Comparison of ENCODE assay signal across 31 cellular contexts in genomic region chr1:53079251-53079650, GRCh38. TPM values are rescaled to one million over a fixed set of nuclear protein-coding genes. Genes with fewer than 3 reads are reported as not detected.
"Had no signal": no experiment of that assay in that cellular context is flagged by ENCODE, and none has a peak within 500 bp of the region (broad histone marks: within the 10 kb centered on the region; RNA-seq: fewer than 3 reads in every experiment).

No MANE protein-coding gene starts in this region.

- H3K4me1 Mint-ChIP-seq: activated B cell treated with CpG ODN at 0.5 μM for 24 hours; activated CD8-positive, alpha-beta memory T cell treated with anti-CD3 and anti-CD28 coated beads, Interleukin-2, amount 10 ng/mL, durations not matched to agents 7 days and 5 days; stimulated activated naive CD8-positive, alpha-beta T cell treated with anti-CD3 and anti-CD28 coated beads, Interleukin-15, amount 100 ng/mL, for 72 hours had no signal

- H3K4me3 ChIP-seq: body of pancreas, coronary artery, dorsolateral prefrontal cortex, gastrocnemius medialis, skin epidermis, vagina had no signal

- H3K27ac Mint-ChIP-seq: activated B cell treated with CpG ODN at 0.5 μM for 24 hours; activated CD8-positive, alpha-beta memory T cell treated with anti-CD3 and anti-CD28 coated beads, Interleukin-2, amount 10 ng/mL, durations not matched to agents 7 days and 5 days; activated CD8-positive, alpha-beta T cell treated with anti-CD3 and anti-CD28 coated beads for 36 hours; activated naive CD8-positive, alpha-beta T cell; activated T-cell treated with anti-CD3 and anti-CD28 coated beads, Interleukin-2, amount 50 U/mL, for 72 hours; stimulated activated effector memory CD8-positive, alpha-beta T cell treated with anti-CD3 and anti-CD28 coated beads, Interleukin-12 subunit alpha, Interleukin-12 subunit beta, amount 100 ng/mL, for 72 hours; T-cell; T-helper 2 cell treated with Interferon-gamma antibody and Interleukin-4, amounts not matched to agents 5 μg/mL and 100 μg/mL, for 36 hours; type B pancreatic cell had no signal

- H2AFZ ChIP-seq: parathyroid adenoma had no signal

- H3K27me3 ChIP-seq: body of pancreas, dorsolateral prefrontal cortex, gastrocnemius medialis, vagina had no signal

- ATAC-seq: activated CD8-positive, alpha-beta memory T cell treated with anti-CD3 and anti-CD28 coated beads, Interleukin-2, amount 10 ng/mL, durations not matched to agents 7 days and 5 days; activated CD8-positive, alpha-beta T cell treated with anti-CD3 and anti-CD28 coated beads for 36 hours; activated T-cell treated with anti-CD3 and anti-CD28 coated beads, Interleukin-2, amount 50 U/mL, for 72 hours; body of pancreas; gastrocnemius medialis; naive thymus-derived CD8-positive, alpha-beta T cell; sciatic nerve; stimulated activated effector memory CD8-positive, alpha-beta T cell treated with anti-CD3 and anti-CD28 coated beads, Interleukin-12 subunit alpha, Interleukin-12 subunit beta, amount 100 ng/mL, for 72 hours; T-cell had no signal

- H3K4me1 ChIP-seq: body of pancreas, gastrocnemius medialis, parathyroid adenoma, vagina had no signal

- H3K9ac ChIP-seq: parathyroid adenoma had no signal

- DNase-seq: activated B cell treated with CpG ODN at 0.5 μM for 24 hours; activated CD4-positive, alpha-beta T cell treated with anti-CD3 and anti-CD28 coated beads, Interleukin-2, amount 50 U/mL, for 1 hour; activated CD8-positive, alpha-beta memory T cell treated with anti-CD3 and anti-CD28 coated beads, Interleukin-2, amount 10 ng/mL, durations not matched to agents 7 days and 5 days; activated CD8-positive, alpha-beta T cell treated with anti-CD3 and anti-CD28 coated beads for 36 hours; activated naive CD4-positive, alpha-beta T cell treated with Interleukin-2 at 50 U/mL for 16 hours; activated T-cell treated with anti-CD3 and anti-CD28 coated beads, Interleukin-2, amount 50 U/mL, for 72 hours; anterior cingulate cortex; body of pancreas; cerebellar nuclear complex; effector memory CD4-positive, alpha-beta T cell; gastrocnemius medialis; hippocampal formation; kidney glomerular epithelial cell; midbrain; occipital lobe; stimulated activated CD4-positive, alpha-beta T cell treated with anti-CD3 and anti-CD28 coated beads, Interleukin-4, amount 100 ng/mL, for 24 hours; stimulated activated naive CD8-positive, alpha-beta T cell treated with anti-CD3 and anti-CD28 coated beads, Interleukin-15, amount 100 ng/mL, for 72 hours; substantia nigra; T-cell had no signal

- H3K4me3 Mint-ChIP-seq: activated B cell treated with CpG ODN at 0.5 μM for 24 hours; activated CD8-positive, alpha-beta memory T cell treated with anti-CD3 and anti-CD28 coated beads, Interleukin-2, amount 10 ng/mL, durations not matched to agents 7 days and 5 days; activated CD8-positive, alpha-beta T cell treated with anti-CD3 and anti-CD28 coated beads for 36 hours; activated naive CD8-positive, alpha-beta T cell; activated T-cell treated with anti-CD3 and anti-CD28 coated beads, Interleukin-2, amount 50 U/mL, for 72 hours; naive thymus-derived CD8-positive, alpha-beta T cell; neural crest cell; stimulated activated effector memory CD8-positive, alpha-beta T cell treated with anti-CD3 and anti-CD28 coated beads, Interleukin-12 subunit alpha, Interleukin-12 subunit beta, amount 100 ng/mL, for 72 hours; stimulated activated naive CD8-positive, alpha-beta T cell treated with anti-CD3 and anti-CD28 coated beads, Interleukin-15, amount 100 ng/mL, for 72 hours; T-cell; T-helper 2 cell treated with Interferon-gamma antibody and Interleukin-4, amounts not matched to agents 5 μg/mL and 100 μg/mL, for 36 hours; type B pancreatic cell had no signal

- H3K27ac ChIP-seq: body of pancreas, coronary artery, dorsolateral prefrontal cortex, gastrocnemius medialis, parathyroid adenoma, skin epidermis, vagina had no signal

- H3K9me3 ChIP-seq: body of pancreas, gastrocnemius medialis, vagina had no signal

- H3K36me3 ChIP-seq: gastrocnemius medialis had no signal

- H3K36me3 Mint-ChIP-seq: activated CD8-positive, alpha-beta memory T cell treated with anti-CD3 and anti-CD28 coated beads, Interleukin-2, amount 10 ng/mL, durations not matched to agents 7 days and 5 days; activated naive CD8-positive, alpha-beta T cell; naive thymus-derived CD8-positive, alpha-beta T cell; stimulated activated effector memory CD8-positive, alpha-beta T cell treated with anti-CD3 and anti-CD28 coated beads, Interleukin-12 subunit alpha, Interleukin-12 subunit beta, amount 100 ng/mL, for 72 hours; T-cell; type B pancreatic cell had no signal

- H3K9me3 Mint-ChIP-seq: activated B cell treated with CpG ODN at 0.5 μM for 24 hours; activated CD8-positive, alpha-beta T cell treated with anti-CD3 and anti-CD28 coated beads for 36 hours; activated T-cell treated with anti-CD3 and anti-CD28 coated beads, Interleukin-2, amount 50 U/mL, for 72 hours; naive thymus-derived CD8-positive, alpha-beta T cell; neural crest cell; stimulated activated effector memory CD8-positive, alpha-beta T cell treated with anti-CD3 and anti-CD28 coated beads, Interleukin-12 subunit alpha, Interleukin-12 subunit beta, amount 100 ng/mL, for 72 hours; stimulated activated naive CD8-positive, alpha-beta T cell treated with anti-CD3 and anti-CD28 coated beads, Interleukin-15, amount 100 ng/mL, for 72 hours; T-cell; T-helper 2 cell treated with Interferon-gamma antibody and Interleukin-4, amounts not matched to agents 5 μg/mL and 100 μg/mL, for 36 hours; type B pancreatic cell had no signal

- H3K27me3 Mint-ChIP-seq: activated CD8-positive, alpha-beta memory T cell treated with anti-CD3 and anti-CD28 coated beads, Interleukin-2, amount 10 ng/mL, durations not matched to agents 7 days and 5 days; activated CD8-positive, alpha-beta T cell treated with anti-CD3 and anti-CD28 coated beads for 36 hours; activated naive CD8-positive, alpha-beta T cell; naive thymus-derived CD8-positive, alpha-beta T cell; stimulated activated naive CD8-positive, alpha-beta T cell treated with anti-CD3 and anti-CD28 coated beads, Interleukin-15, amount 100 ng/mL, for 72 hours; T-cell had no signal

RNA-seq across cellular contexts. Expression of gene PODN, which starts 17.2 kb away (rescaled TPM):
- total RNA-seq: activated B cell treated with CpG ODN at 0.5 μM for 24 hours; activated CD8-positive, alpha-beta memory T cell treated with anti-CD3 and anti-CD28 coated beads, Interleukin-2, amount 10 ng/mL, durations not matched to agents 7 days and 5 days; activated CD8-positive, alpha-beta T cell treated with anti-CD3 and anti-CD28 coated beads for 36 hours; activated T-cell treated with anti-CD3 and anti-CD28 coated beads, Interleukin-2, amount 50 U/mL, for 72 hours; naive thymus-derived CD8-positive, alpha-beta T cell had no signal
